ENCODE assay signal across 12 cellular contexts in the genomic region with DNA sequence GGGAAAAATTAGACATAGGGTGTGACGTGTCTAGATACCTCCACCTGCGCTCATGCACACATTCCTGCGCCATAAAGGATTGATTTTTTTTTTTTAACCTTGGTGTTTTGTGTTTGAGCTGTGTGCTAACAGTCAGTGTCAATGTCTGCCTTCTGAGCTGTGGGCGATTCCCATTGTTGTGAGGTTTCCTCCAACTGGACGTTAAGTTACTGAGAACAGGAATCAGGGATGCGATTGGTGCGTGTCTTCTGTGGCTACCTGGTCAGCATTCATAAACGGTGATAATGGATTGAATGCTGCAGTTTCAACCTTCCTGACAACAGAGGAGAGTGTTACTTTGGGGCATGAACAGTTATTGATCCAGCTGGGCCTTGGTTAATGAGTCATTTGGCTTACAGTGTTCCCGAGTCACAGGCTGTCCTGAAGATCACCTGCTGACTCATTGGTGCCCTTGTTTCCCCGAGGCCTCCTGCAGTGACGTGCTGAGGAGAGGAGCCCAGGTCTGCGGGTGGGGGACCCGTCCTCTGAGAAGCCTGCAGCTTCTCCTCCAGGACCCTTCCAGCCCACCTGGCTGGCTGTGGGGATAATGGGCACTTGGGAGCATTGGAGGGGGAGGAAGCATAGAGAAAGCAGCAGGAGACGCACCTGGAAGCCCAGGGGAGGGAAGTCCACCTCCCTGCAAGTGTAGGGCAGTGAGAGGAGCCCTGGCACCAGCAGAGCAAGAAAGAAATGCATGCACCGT. TPM values are rescaled to one million over a fixed set of nuclear protein-coding genes. Genes with fewer than 3 reads are reported as not detected.
DNase-seq lines count a peak whose midpoint lies in the region; ATAC-seq, FAIRE-seq and TF ChIP-seq lines count a peak whose summit lies in the region.
"Had no signal": no experiment of that assay in that cellular context is flagged by ENCODE, and none has a peak within 500 bp of the region (broad histone marks: within the 10 kb centered on the region; RNA-seq: fewer than 3 reads in every experiment).

No MANE protein-coding gene starts in this region.

- no peaks in the 10 kb centered on the region for H4K20me1 ChIP-seq in hepatocyte (ENCODE audit: insufficient read depth, poor library complexity, severe bottlenecking)

- H3K4me3 ChIP-seq in hepatocyte = no peak overlapping the region
- H3K4me3 ChIP-seq: BLaER1 treated with 17β-estradiol and CSF1 and Interleukin-3, amounts not matched to agents 10 nM and 100 nM; tibial nerve had no signal

- no peaks in the 10 kb centered on the region for H3K9me3 Mint-ChIP-seq in stimulated activated naive B cell treated with anti-CD40 and anti-IgM and Interleukin-4, amounts not matched to agents 10 μg/mL and 1 μg/mL and 100 μg/mL, for 72 hours

- TF ChIP-seq POLR2A in H54 (IDR thresholded peaks at IDR 0.05; ENCODE audit: low read depth, low read length) = no peak

- H3K27ac ChIP-seq in hepatocyte = peak overlapping the region; percentile 61
- H3K27ac ChIP-seq: BLaER1 treated with 17β-estradiol and CSF1 and Interleukin-3, amounts not matched to agents 10 nM and 100 nM; tibial nerve had no signal

- WGBS in hepatocyte (ENCODE audit: low lambda C conversion rate, missing lambda C conversion rate) = 62% methylated on average over 15 of the region's 15 CpGs

- no peak overlapping the region for H3K4me3 Mint-ChIP-seq in stimulated activated naive B cell treated with anti-CD40 and anti-IgM and Interleukin-4, amounts not matched to agents 10 μg/mL and 1 μg/mL and 100 μg/mL, for 72 hours

- H3K27me3 ChIP-seq in hepatocyte = no peaks in the 10 kb centered on the region
- H3K27me3 ChIP-seq: tibial nerve had no signal

- peak; percentile 48 for DNase-seq in A172 (ENCODE audit: low spot score)
- peak; percentile 33 for DNase-seq in H54 (ENCODE audit: insufficient read length, low spot score)
- peak; percentile 38 for DNase-seq in T1000 (lab: John Stamatoyannopoulos, UW)
- peak; percentile 77 for DNase-seq in hepatocyte (ENCODE audit: low spot score)
- no peak for DNase-seq in stimulated activated naive CD4-positive, alpha-beta T cell (lab: John Stamatoyannopoulos, UW)
- no peak for DNase-seq in NCI-H446 treated with DMSO at 0.1 percent for 48 hours (lab: John Stamatoyannopoulos, UW)
- no peak for DNase-seq in NAMALWA (ENCODE audit: low spot score)
- no peak for DNase-seq in stimulated activated naive B cell treated with anti-CD40 and anti-IgM and Interleukin-4, amounts not matched to agents 10 μg/mL and 1 μg/mL and 100 μg/mL, for 72 hours
- DNase-seq: H7, T-helper 9 cell had no signal

- FAIRE-seq in H54 (lab: Jason Lieb, UNC) = peak; percentile 81

- H2AFZ ChIP-seq in hepatocyte = no peak overlapping the region

- no peaks in the 10 kb centered on the region for H3K27me3 Mint-ChIP-seq in stimulated activated naive B cell treated with anti-CD40 and anti-IgM and Interleukin-4, amounts not matched to agents 10 μg/mL and 1 μg/mL and 100 μg/mL, for 72 hours

- ATAC-seq in stimulated activated naive B cell treated with anti-CD40 and anti-IgM and Interleukin-4, amounts not matched to agents 10 μg/mL and 1 μg/mL and 100 μg/mL, for 72 hours (replicated peaks) = no peak

- TF ChIP-seq CTCF in hepatocyte (IDR thresholded peaks at IDR 0.05; ENCODE audit: poor library complexity) = no peak

- no peaks in the 10 kb centered on the region for H3K36me3 ChIP-seq in hepatocyte (replicated peaks; ENCODE audit: insufficient read depth, low read depth)

- peak overlapping the region; percentile 51 for H3K4me2 ChIP-seq in hepatocyte
- H3K4me2 ChIP-seq: BLaER1 treated with 17β-estradiol and CSF1 and Interleukin-3, amounts not matched to agents 10 nM and 100 nM had no signal

- H3K27ac Mint-ChIP-seq in stimulated activated naive B cell treated with anti-CD40 and anti-IgM and Interleukin-4, amounts not matched to agents 10 μg/mL and 1 μg/mL and 100 μg/mL, for 72 hours = no peak overlapping the region

- H3K9me3 ChIP-seq in hepatocyte (ENCODE audit: low read depth) = no peaks in the 10 kb centered on the region
- H3K9me3 ChIP-seq: BLaER1 treated with 17β-estradiol and CSF1 and Interleukin-3, amounts not matched to agents 10 nM and 100 nM; tibial nerve had no signal

- H3K36me3 Mint-ChIP-seq in stimulated activated naive B cell treated with anti-CD40 and anti-IgM and Interleukin-4, amounts not matched to agents 10 μg/mL and 1 μg/mL and 100 μg/mL, for 72 hours = peaks cover 17 to 24% of the 10 kb centered on the region in 2 donors

- no peaks in the 10 kb centered on the region for H3K79me2 ChIP-seq in hepatocyte

- peaks cover 12 to 17% of the 10 kb centered on the region in 2 donors for H3K4me1 Mint-ChIP-seq in stimulated activated naive B cell treated with anti-CD40 and anti-IgM and Interleukin-4, amounts not matched to agents 10 μg/mL and 1 μg/mL and 100 μg/mL, for 72 hours

- no peaks in the 10 kb centered on the region for H3K9me2 ChIP-seq in hepatocyte (replicated peaks; ENCODE audit: insufficient read depth)

- H3K4me1 ChIP-seq in hepatocyte (ENCODE audit: insufficient read depth) = peaks cover 8% of the 10 kb centered on the region

RNA-seq across cellular contexts. Expression of a gene that starts 25.8 kb away (rescaled TPM):
- 16.3 and 24.6 TPM in 2 replicates for total RNA-seq in A172 (2014; rRNA removed; shearing (Covaris generic))
- 5.3 and 7.5 TPM in 2 replicates for total RNA-seq in hepatocyte
- polyA plus RNA-seq in hepatocyte = 3.6 and 4.6 TPM in 2 replicates

Comparison
In these comparisons a context has a peak if more than half of its experiments do, and no peak if none do; other contexts are left out.
1. DNase-seq: peak in A172 (single experiment), H54 (single experiment), T1000 (single experiment) and hepatocyte (single experiment); none in stimulated activated naive CD4-positive, alpha-beta T cell (0 of 6), NCI-H446 treated with DMSO at 0.1 percent for 48 hours (single experiment), NAMALWA (single experiment) and stimulated activated naive B cell treated with anti-CD40 and anti-IgM and Interleukin-4, amounts not matched to agents 10 μg/mL and 1 μg/mL and 100 μg/mL, for 72 hours (single experiment).